In the genomic region with DNA sequence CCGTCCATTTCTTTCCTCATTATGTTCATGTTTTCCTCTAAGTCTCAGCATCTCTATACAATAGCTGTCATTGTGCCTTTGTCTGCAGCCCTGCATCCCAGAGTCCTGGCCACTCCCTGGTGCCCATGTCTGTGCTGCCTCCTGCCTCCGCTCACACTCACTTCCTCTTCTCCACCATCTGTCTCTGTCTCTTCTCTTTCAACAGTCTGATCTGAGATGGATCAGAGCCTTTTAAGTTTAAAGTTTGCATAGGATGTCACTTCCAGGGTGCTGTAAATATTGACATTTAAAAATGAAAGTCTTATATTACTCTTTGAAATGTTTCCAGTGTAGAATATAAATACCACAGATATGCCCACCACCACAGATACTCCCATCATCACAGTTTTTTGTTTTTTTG, we compare ENCODE assay signal across 1 cellular context.
TF ChIP-seq lines count a peak whose summit lies in the region.

No MANE protein-coding gene starts in this region.

TF ChIP-seq in HepG2, 621 proteins besides CTCF, POLR2A, EP300 and RAD21:
- TF ChIP-seq FOXA3 (CRISPR knock-in tag; IDR thresholded peaks at IDR 0.05) = peak; percentile 54; the same call in 1 of the 2 replicates
- peak; percentile 53 for TF ChIP-seq SAP130 (CRISPR knock-in tag; IDR thresholded peaks at IDR 0.05; ENCODE audit: low read depth)
- TF ChIP-seq, protein P1, sequence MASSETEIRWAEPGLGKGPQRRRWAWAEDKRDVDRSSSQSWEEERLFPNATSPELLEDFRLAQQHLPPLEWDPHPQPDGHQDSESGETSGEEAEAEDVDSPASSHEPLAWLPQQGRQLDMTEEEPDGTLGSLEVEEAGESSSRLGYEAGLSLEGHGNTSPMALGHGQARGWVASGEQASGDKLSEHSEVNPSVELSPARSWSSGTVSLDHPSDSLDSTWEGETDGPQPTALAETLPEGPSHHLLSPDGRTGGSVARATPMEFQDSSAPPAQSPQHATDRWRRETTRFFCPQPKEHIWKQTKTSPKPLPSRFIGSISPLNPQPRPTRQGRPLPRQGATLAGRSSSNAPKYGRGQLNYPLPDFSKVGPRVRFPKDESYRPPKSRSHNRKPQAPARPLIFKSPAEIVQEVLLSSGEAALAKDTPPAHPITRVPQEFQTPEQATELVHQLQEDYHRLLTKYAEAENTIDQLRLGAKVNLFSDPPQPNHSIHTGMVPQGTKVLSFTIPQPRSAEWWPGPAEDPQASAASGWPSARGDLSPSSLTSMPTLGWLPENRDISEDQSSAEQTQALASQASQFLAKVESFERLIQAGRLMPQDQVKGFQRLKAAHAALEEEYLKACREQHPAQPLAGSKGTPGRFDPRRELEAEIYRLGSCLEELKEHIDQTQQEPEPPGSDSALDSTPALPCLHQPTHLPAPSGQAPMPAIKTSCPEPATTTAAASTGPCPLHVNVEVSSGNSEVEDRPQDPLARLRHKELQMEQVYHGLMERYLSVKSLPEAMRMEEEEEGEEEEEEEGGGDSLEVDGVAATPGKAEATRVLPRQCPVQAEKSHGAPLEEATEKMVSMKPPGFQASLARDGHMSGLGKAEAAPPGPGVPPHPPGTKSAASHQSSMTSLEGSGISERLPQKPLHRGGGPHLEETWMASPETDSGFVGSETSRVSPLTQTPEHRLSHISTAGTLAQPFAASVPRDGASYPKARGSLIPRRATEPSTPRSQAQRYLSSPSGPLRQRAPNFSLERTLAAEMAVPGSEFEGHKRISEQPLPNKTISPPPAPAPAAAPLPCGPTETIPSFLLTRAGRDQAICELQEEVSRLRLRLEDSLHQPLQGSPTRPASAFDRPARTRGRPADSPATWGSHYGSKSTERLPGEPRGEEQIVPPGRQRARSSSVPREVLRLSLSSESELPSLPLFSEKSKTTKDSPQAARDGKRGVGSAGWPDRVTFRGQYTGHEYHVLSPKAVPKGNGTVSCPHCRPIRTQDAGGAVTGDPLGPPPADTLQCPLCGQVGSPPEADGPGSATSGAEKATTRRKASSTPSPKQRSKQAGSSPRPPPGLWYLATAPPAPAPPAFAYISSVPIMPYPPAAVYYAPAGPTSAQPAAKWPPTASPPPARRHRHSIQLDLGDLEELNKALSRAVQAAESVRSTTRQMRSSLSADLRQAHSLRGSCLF (CRISPR knock-in tag; IDR thresholded peaks at IDR 0.05; ENCODE audit: borderline replicate concordance) = no peak
- TF ChIP-seq FOXA1 (IDR thresholded peaks at IDR 0.05) = no peak
- TF ChIP-seq FOXA1 (CRISPR knock-in tag; IDR thresholded peaks at IDR 0.05) = 0 out of 2 replicates have a peak, but pooled peaks have one; percentile 3
- TF ChIP-seq SMAD9 (CRISPR knock-in tag; IDR thresholded peaks at IDR 0.05) = no peak
- TF ChIP-seq TCF7 (IDR thresholded peaks at IDR 0.05; ENCODE audit: low read depth) = peak; percentile 52; the same call in 1 of the 2 replicates
- peak; percentile 53; the same call in 1 of the 2 replicates for TF ChIP-seq ZBTB38 (CRISPR knock-in tag; IDR thresholded peaks at IDR 0.05)
- TF ChIP-seq, protein P2, sequence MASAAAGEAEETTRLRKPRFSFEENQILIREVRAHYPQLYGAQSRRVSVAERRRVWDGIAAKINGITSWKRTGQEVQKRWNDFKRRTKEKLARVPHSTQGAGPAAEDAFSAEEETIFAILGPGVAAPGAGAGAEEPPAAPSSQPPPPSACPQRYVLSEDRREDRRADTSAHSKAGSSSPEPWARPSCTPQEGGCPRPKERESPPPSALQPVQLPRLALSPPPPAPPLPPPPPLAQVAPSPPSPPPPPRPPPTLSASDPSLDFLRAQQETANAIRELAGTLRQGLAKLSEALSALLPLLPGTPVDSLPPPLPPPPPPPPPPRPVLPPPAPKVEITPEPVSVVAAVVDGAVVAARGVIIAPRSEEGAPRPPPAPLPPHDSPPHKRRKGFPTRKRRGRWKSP (CRISPR knock-in tag; IDR thresholded peaks at IDR 0.05) = no peak
- peak; percentile 32; the same call in 1 of the 2 replicates for TF ChIP-seq ETV5 (CRISPR knock-in tag; IDR thresholded peaks at IDR 0.05; ENCODE audit: borderline replicate concordance)
- TF ChIP-seq, protein P3, sequence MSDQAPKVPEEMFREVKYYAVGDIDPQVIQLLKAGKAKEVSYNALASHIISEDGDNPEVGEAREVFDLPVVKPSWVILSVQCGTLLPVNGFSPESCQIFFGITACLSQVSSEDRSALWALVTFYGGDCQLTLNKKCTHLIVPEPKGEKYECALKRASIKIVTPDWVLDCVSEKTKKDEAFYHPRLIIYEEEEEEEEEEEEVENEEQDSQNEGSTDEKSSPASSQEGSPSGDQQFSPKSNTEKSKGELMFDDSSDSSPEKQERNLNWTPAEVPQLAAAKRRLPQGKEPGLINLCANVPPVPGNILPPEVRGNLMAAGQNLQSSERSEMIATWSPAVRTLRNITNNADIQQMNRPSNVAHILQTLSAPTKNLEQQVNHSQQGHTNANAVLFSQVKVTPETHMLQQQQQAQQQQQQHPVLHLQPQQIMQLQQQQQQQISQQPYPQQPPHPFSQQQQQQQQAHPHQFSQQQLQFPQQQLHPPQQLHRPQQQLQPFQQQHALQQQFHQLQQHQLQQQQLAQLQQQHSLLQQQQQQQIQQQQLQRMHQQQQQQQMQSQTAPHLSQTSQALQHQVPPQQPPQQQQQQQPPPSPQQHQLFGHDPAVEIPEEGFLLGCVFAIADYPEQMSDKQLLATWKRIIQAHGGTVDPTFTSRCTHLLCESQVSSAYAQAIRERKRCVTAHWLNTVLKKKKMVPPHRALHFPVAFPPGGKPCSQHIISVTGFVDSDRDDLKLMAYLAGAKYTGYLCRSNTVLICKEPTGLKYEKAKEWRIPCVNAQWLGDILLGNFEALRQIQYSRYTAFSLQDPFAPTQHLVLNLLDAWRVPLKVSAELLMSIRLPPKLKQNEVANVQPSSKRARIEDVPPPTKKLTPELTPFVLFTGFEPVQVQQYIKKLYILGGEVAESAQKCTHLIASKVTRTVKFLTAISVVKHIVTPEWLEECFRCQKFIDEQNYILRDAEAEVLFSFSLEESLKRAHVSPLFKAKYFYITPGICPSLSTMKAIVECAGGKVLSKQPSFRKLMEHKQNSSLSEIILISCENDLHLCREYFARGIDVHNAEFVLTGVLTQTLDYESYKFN (CRISPR knock-in tag; conservative IDR thresholded peaks at IDR 0.05) = 0 out of 2 replicates have a peak, but pooled peaks have one; percentile 13
- peak; percentile 79; the same call in 1 of the 2 replicates for TF ChIP-seq SOX5 (CRISPR knock-in tag; IDR thresholded peaks at IDR 0.05; ENCODE audit: borderline replicate concordance)
- TF ChIP-seq, protein P4, sequence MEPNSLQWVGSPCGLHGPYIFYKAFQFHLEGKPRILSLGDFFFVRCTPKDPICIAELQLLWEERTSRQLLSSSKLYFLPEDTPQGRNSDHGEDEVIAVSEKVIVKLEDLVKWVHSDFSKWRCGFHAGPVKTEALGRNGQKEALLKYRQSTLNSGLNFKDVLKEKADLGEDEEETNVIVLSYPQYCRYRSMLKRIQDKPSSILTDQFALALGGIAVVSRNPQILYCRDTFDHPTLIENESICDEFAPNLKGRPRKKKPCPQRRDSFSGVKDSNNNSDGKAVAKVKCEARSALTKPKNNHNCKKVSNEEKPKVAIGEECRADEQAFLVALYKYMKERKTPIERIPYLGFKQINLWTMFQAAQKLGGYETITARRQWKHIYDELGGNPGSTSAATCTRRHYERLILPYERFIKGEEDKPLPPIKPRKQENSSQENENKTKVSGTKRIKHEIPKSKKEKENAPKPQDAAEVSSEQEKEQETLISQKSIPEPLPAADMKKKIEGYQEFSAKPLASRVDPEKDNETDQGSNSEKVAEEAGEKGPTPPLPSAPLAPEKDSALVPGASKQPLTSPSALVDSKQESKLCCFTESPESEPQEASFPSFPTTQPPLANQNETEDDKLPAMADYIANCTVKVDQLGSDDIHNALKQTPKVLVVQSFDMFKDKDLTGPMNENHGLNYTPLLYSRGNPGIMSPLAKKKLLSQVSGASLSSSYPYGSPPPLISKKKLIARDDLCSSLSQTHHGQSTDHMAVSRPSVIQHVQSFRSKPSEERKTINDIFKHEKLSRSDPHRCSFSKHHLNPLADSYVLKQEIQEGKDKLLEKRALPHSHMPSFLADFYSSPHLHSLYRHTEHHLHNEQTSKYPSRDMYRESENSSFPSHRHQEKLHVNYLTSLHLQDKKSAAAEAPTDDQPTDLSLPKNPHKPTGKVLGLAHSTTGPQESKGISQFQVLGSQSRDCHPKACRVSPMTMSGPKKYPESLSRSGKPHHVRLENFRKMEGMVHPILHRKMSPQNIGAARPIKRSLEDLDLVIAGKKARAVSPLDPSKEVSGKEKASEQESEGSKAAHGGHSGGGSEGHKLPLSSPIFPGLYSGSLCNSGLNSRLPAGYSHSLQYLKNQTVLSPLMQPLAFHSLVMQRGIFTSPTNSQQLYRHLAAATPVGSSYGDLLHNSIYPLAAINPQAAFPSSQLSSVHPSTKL (CRISPR knock-in tag; IDR thresholded peaks at IDR 0.05) = peak; percentile 24; the same call in 1 of the 2 replicates
- 0 out of 2 replicates have a peak, but pooled peaks have one; percentile 18 for TF ChIP-seq BCL6 (CRISPR knock-in tag; IDR thresholded peaks at IDR 0.05)
- no peak for TF ChIP-seq SOX13 (IDR thresholded peaks at IDR 0.05)
- TF ChIP-seq SOX13 (CRISPR knock-in tag; conservative IDR thresholded peaks at IDR 0.05 in 1 of 2, IDR thresholded peaks at IDR 0.05 in 1 of 2) = peak in 1 of 2 experiments; percentile 85; a peak in 2 of 4 replicates
- TF ChIP-seq ELF3 (CRISPR knock-in tag; IDR thresholded peaks at IDR 0.05) = peak; percentile 71
- no peak for TF ChIP-seq ZNF615 (CRISPR knock-in tag; IDR thresholded peaks at IDR 0.05; ENCODE audit: borderline replicate concordance)
- TF ChIP-seq PHF21A (CRISPR knock-in tag; IDR thresholded peaks at IDR 0.05) = no peak
- TF ChIP-seq TOE1 (CRISPR knock-in tag; IDR thresholded peaks at IDR 0.05) = no peak
